1 cellular context compared by ENCODE assay signal in genomic region chr5:155024015-155024414, GRCh38.
TF ChIP-seq lines count a peak whose summit lies in the region.

No MANE protein-coding gene starts in this region.

TF ChIP-seq in H1, 55 proteins besides CTCF, POLR2A, EP300 and RAD21:
- TF ChIP-seq EGR1 (IDR thresholded peaks at IDR 0.05; ENCODE audit: borderline replicate concordance, low read depth, low read length): no peak
- peak; percentile 85; the same call in 1 of the 2 replicates for TF ChIP-seq ATF2 (IDR thresholded peaks at IDR 0.05; ENCODE audit: low read length)
- TF ChIP-seq CREB1 (IDR thresholded peaks at IDR 0.05): 0 out of 2 replicates have a peak, but pooled peaks have one; percentile 22
- no peak for TF ChIP-seq SIRT6 (IDR thresholded peaks at IDR 0.05; ENCODE audit: low read length)
- no peak for TF ChIP-seq YY1 (IDR thresholded peaks at IDR 0.05; ENCODE audit: low read depth, low read length)
- TF ChIP-seq GABPA (IDR thresholded peaks at IDR 0.05; ENCODE audit: borderline replicate concordance, insufficient read depth, low read length): no peak
- no peak for TF ChIP-seq SAP30 (IDR thresholded peaks at IDR 0.05; ENCODE audit: insufficient read depth, insufficient replicate concordance, low read length)
- no peak for TF ChIP-seq BRCA1 (IDR thresholded peaks at IDR 0.05; ENCODE audit: low read depth, low read length)
- no peak for TF ChIP-seq CEBPB (IDR thresholded peaks at IDR 0.05; ENCODE audit: low read depth, low read length)
- no peak for TF ChIP-seq RFX5 (IDR thresholded peaks at IDR 0.05; ENCODE audit: borderline replicate concordance, low read depth, low read length)
- peak; percentile 46; the same call in 1 of the 2 replicates for TF ChIP-seq TBP (IDR thresholded peaks at IDR 0.05; ENCODE audit: low read depth, low read length)
- no peak for TF ChIP-seq CHD2 (IDR thresholded peaks at IDR 0.05; ENCODE audit: low read length)
- TF ChIP-seq KDM4A (IDR thresholded peaks at IDR 0.05; ENCODE audit: low read depth, low read length, severe bottlenecking): no peak
- TF ChIP-seq RNF2 (IDR thresholded peaks at IDR 0.05; ENCODE audit: borderline replicate concordance, low read depth, low read length, missing control alignments, poor library complexity, severe bottlenecking): no peak
- no peak for TF ChIP-seq SUZ12 (IDR thresholded peaks at IDR 0.05; ENCODE audit: low read length)
- TF ChIP-seq SP4 (IDR thresholded peaks at IDR 0.05; ENCODE audit: low read length): no peak
- no peak for TF ChIP-seq ATF3 (IDR thresholded peaks at IDR 0.05; ENCODE audit: insufficient read depth, low read depth, low read length)
- no peak for TF ChIP-seq ASH2L (IDR thresholded peaks at IDR 0.05; ENCODE audit: low read length)
- TF ChIP-seq, protein P1, sequence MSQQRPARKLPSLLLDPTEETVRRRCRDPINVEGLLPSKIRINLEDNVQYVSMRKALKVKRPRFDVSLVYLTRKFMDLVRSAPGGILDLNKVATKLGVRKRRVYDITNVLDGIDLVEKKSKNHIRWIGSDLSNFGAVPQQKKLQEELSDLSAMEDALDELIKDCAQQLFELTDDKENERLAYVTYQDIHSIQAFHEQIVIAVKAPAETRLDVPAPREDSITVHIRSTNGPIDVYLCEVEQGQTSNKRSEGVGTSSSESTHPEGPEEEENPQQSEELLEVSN (IDR thresholded peaks at IDR 0.05): 0 out of 2 replicates have a peak, but pooled peaks have one; percentile 13
- no peak for TF ChIP-seq BCL11A (IDR thresholded peaks at IDR 0.05; ENCODE audit: low read depth in 2 of 2, low read length in 2 of 2)
- no peak for TF ChIP-seq HDAC2 (IDR thresholded peaks at IDR 0.05; ENCODE audit: borderline replicate concordance in 1 of 2, low read depth in 2 of 2, low read length in 2 of 2)
- no peak for TF ChIP-seq SIN3A (conservative IDR thresholded peaks at IDR 0.05 in 1 of 2, IDR thresholded peaks at IDR 0.05 in 1 of 2; ENCODE audit: low read depth in 1 of 2, low read length in 2 of 2)
- no peak for TF ChIP-seq HDAC6 (IDR thresholded peaks at IDR 0.05; ENCODE audit: low read depth, low read length)
- TF ChIP-seq, protein P2, sequence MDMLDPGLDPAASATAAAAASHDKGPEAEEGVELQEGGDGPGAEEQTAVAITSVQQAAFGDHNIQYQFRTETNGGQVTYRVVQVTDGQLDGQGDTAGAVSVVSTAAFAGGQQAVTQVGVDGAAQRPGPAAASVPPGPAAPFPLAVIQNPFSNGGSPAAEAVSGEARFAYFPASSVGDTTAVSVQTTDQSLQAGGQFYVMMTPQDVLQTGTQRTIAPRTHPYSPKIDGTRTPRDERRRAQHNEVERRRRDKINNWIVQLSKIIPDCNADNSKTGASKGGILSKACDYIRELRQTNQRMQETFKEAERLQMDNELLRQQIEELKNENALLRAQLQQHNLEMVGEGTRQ (IDR thresholded peaks at IDR 0.05; ENCODE audit: low read length): peak; percentile 37; the same call in 1 of the 2 replicates
- no peak for TF ChIP-seq NRF1 (IDR thresholded peaks at IDR 0.05; ENCODE audit: low read depth, low read length)
- peak; percentile 50; the same call in 1 of the 2 replicates for TF ChIP-seq MAX (IDR thresholded peaks at IDR 0.05)
- TF ChIP-seq CHD1 (IDR thresholded peaks at IDR 0.05; ENCODE audit: low read depth, low read length): no peak
- TF ChIP-seq CBX8 (IDR thresholded peaks at IDR 0.05; ENCODE audit: borderline replicate concordance, low read depth, low read length): no peak
- TF ChIP-seq ZNF274 (IDR thresholded peaks at IDR 0.05; ENCODE audit: borderline replicate concordance, extremely low read depth, low read length): no peak
- TF ChIP-seq JUND (IDR thresholded peaks at IDR 0.05; ENCODE audit: low read length): peak; percentile 62; the same call in 1 of the 2 replicates
- no peak for TF ChIP-seq TEAD4 (IDR thresholded peaks at IDR 0.05; ENCODE audit: low read depth, low read length)
- no peak for TF ChIP-seq EZH2 (IDR thresholded peaks at IDR 0.05; ENCODE audit: low read depth, low read length, severe bottlenecking)
- no peak for TF ChIP-seq FOSL1 (IDR thresholded peaks at IDR 0.05; ENCODE audit: insufficient read depth, low read depth, low read length)
- no peak for TF ChIP-seq BACH1 (IDR thresholded peaks at IDR 0.05; ENCODE audit: low read length)
- TF ChIP-seq MAFK (IDR thresholded peaks at IDR 0.05; ENCODE audit: low read depth, low read length): peak; percentile 52; the same call in 1 of the 2 replicates
- no peak for TF ChIP-seq JUN (IDR thresholded peaks at IDR 0.05; ENCODE audit: low read depth, low read length)
- TF ChIP-seq TAF1 (IDR thresholded peaks at IDR 0.05; ENCODE audit: low read depth, low read length): no peak
- 0 out of 2 replicates have a peak, but pooled peaks have one; percentile 60 for TF ChIP-seq POU5F1 (IDR thresholded peaks at IDR 0.05; ENCODE audit: low read depth, low read length)
- no peak for TF ChIP-seq CTBP2 (IDR thresholded peaks at IDR 0.05; ENCODE audit: borderline replicate concordance, insufficient read depth, insufficient read length, low read length)
- no peak for TF ChIP-seq SRF (IDR thresholded peaks at IDR 0.05; ENCODE audit: low read depth, low read length)
- no peak for TF ChIP-seq RXRA (IDR thresholded peaks at IDR 0.05; ENCODE audit: insufficient read depth, low read depth, low read length)
